1 cellular context compared by ENCODE assay signal in the genomic region with DNA sequence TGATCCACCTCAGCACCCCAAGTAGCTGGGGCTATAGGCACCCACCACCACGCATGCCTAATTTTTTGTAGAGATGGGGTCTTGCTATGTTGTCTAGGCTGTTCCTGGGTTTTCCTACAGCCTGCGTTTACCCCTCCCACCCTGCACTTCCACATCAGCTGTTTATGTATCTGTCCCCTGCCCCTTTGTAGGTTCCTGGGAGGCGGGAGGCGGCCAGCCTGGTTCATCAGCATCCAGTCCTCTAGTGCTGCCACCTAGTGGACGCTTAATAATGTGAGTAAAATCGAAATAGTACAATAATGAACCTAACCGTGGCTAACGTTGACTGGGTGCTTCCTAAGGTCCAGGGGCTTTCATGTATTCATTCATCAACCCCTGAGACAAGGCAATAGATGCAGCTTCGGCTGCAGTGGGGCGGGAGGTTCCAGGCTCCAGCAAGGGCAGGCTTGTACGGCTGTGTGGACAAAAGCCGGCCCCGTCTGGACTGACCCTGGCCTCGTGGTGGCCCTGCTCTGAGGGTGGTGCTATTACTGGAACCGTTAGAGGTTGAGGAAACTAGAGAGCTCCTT.
TF ChIP-seq lines count a peak whose summit lies in the region.

No MANE protein-coding gene starts in this region.

TF ChIP-seq in HEK293, 187 proteins besides CTCF, POLR2A, EP300 and RAD21 (continued from another document):
- TF ChIP-seq, protein P1, sequence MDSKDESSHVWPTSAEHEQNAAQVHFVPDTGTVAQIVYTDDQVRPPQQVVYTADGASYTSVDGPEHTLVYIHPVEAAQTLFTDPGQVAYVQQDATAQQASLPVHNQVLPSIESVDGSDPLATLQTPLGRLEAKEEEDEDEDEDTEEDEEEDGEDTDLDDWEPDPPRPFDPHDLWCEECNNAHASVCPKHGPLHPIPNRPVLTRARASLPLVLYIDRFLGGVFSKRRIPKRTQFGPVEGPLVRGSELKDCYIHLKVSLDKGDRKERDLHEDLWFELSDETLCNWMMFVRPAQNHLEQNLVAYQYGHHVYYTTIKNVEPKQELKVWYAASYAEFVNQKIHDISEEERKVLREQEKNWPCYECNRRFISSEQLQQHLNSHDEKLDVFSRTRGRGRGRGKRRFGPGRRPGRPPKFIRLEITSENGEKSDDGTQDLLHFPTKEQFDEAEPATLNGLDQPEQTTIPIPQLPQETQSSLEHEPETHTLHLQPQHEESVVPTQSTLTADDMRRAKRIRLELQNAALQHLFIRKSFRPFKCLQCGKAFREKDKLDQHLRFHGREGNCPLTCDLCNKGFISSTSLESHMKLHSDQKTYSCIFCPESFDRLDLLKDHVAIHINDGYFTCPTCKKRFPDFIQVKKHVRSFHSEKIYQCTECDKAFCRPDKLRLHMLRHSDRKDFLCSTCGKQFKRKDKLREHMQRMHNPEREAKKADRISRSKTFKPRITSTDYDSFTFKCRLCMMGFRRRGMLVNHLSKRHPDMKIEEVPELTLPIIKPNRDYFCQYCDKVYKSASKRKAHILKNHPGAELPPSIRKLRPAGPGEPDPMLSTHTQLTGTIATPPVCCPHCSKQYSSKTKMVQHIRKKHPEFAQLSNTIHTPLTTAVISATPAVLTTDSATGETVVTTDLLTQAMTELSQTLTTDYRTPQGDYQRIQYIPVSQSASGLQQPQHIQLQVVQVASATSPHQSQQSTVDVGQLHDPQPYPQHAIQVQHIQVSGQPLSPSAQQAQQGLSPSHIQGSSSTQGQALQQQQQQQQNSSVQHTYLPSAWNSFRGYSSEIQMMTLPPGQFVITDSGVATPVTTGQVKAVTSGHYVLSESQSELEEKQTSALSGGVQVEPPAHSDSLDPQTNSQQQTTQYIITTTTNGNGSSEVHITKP (tag by site-specific recombination; IDR thresholded peaks at IDR 0.05) = no peak
- no peak for TF ChIP-seq KLF8 (tag by site-specific recombination; IDR thresholded peaks at IDR 0.05)
- TF ChIP-seq, protein P2, sequence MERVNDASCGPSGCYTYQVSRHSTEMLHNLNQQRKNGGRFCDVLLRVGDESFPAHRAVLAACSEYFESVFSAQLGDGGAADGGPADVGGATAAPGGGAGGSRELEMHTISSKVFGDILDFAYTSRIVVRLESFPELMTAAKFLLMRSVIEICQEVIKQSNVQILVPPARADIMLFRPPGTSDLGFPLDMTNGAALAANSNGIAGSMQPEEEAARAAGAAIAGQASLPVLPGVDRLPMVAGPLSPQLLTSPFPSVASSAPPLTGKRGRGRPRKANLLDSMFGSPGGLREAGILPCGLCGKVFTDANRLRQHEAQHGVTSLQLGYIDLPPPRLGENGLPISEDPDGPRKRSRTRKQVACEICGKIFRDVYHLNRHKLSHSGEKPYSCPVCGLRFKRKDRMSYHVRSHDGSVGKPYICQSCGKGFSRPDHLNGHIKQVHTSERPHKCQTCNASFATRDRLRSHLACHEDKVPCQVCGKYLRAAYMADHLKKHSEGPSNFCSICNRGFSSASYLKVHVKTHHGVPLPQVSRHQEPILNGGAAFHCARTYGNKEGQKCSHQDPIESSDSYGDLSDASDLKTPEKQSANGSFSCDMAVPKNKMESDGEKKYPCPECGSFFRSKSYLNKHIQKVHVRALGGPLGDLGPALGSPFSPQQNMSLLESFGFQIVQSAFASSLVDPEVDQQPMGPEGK (tag by site-specific recombination; IDR thresholded peaks at IDR 0.05) = peak; percentile 50
- TF ChIP-seq ZNF530 (tag by site-specific recombination; IDR thresholded peaks at IDR 0.05; ENCODE audit: low read depth) = no peak
- no peak for TF ChIP-seq ZNF19 (tag by site-specific recombination; IDR thresholded peaks at IDR 0.05; ENCODE audit: low read depth)
- TF ChIP-seq, protein P3, sequence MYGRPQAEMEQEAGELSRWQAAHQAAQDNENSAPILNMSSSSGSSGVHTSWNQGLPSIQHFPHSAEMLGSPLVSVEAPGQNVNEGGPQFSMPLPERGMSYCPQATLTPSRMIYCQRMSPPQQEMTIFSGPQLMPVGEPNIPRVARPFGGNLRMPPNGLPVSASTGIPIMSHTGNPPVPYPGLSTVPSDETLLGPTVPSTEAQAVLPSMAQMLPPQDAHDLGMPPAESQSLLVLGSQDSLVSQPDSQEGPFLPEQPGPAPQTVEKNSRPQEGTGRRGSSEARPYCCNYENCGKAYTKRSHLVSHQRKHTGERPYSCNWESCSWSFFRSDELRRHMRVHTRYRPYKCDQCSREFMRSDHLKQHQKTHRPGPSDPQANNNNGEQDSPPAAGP (tag by site-specific recombination; IDR thresholded peaks at IDR 0.05) = 0 out of 2 replicates have a peak, but pooled peaks have one; percentile 26
TF ChIP-seq in HEK293: peak in this region for 6.
